Comparison of ENCODE assay signal across 30 cellular contexts in the genomic region with DNA sequence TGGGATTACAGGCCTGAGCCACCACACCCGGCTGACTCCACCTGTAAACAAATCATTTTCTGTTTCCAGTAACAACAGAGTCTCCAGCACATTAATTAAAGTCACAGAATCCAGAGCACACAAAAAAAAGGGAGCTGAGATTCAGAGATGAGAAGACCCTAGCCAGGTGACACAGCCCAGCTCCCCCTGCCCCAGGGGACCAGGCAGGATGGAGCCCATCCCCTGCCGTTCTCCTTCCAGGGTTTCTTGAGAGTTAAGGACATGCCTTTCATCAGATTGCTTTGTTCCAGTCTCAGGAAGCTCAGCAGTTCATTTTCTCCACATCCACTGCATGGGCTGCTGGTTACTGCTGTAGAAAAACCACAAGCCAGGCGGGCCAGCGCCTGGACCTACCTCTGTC.
A peak's percentile ranks its signal among the peaks of the same experiment; 100 is the strongest.
DNase-seq lines count a peak whose midpoint lies in the region; ATAC-seq and TF ChIP-seq lines count a peak whose summit lies in the region.
"Had no signal": no experiment of that assay in that cellular context is flagged by ENCODE, and none has a peak within 500 bp of the region (broad histone marks: within the 10 kb centered on the region; RNA-seq: fewer than 3 reads in every experiment).

No MANE protein-coding gene starts in this region.

- peak; percentile 48 for DNase-seq in DMS153 treated with DMSO at 0.1 percent for 48 hours (lab: John Stamatoyannopoulos, UW; ENCODE audit: unreplicated experiment)
- DNase-seq in NCI-H1417 (lab: John Stamatoyannopoulos, UW) = peak; percentile 49 to 85 (median 78)
- peak; percentile 50 for DNase-seq in NCI-H345 (lab: John Stamatoyannopoulos, UW)
- DNase-seq in endodermal cell = peak; percentile 58
- DNase-seq in activated CD8-positive, alpha-beta memory T cell treated with anti-CD3 and anti-CD28 coated beads for 24 hours = no peak
- no peak for DNase-seq in cerebellum (ENCODE audit: low spot score)
- no peak for DNase-seq in right lobe of liver
- DNase-seq: activated CD4-positive, alpha-beta T cell treated with anti-CD3 and anti-CD28 coated beads for 48 hours; activated CD8-positive, alpha-beta memory T cell treated with anti-CD3 and anti-CD28 coated beads, Interleukin-2, amount 10 ng/mL, durations not matched to agents 7 days and 5 days; activated naive CD4-positive, alpha-beta T cell treated with Interleukin-2 at 50 U/mL for 16 hours; activated T-cell treated with anti-CD3 and anti-CD28 coated beads, Interleukin-2, amount 50 U/mL, for 72 hours; brain microvascular endothelial cell; GF-D8; hippocampal formation; immature natural killer cell; Karpas-422; mesenchymal stem cell; naive thymus-derived CD8-positive, alpha-beta T cell; pancreas; RPMI8226; stimulated activated CD4-positive, alpha-beta T cell treated with anti-CD3 and anti-CD28 coated beads, Interleukin-4, amount 100 ng/mL, for 24 hours; stimulated activated naive B cell treated with anti-CD40 and anti-IgM and Interleukin-4, amounts not matched to agents 10 μg/mL and 1 μg/mL and 100 μg/mL, for 72 hours; T-helper 17 cell had no signal

- H3K27me3 Mint-ChIP-seq in endodermal cell (ENCODE audit: insufficient read depth) = peaks cover 21% of the 10 kb centered on the region

- H3K9me3 Mint-ChIP-seq in endodermal cell = peaks cover 8% of the 10 kb centered on the region
- H3K9me3 Mint-ChIP-seq: activated T-cell treated with anti-CD3 and anti-CD28 coated beads, Interleukin-2, amount 50 U/mL, for 72 hours; immature natural killer cell; naive thymus-derived CD8-positive, alpha-beta T cell had no signal

- no peak for TF ChIP-seq CTCF in endodermal cell (conservative IDR thresholded peaks at IDR 0.05)
- TF ChIP-seq CTCF in right lobe of liver (IDR thresholded peaks at IDR 0.05) = no peak

- H3K27ac ChIP-seq in endodermal cell (ENCODE audit: low read depth, low read length) (no peak overlapping the region), right lobe of liver (no peak overlapping the region)
- H3K27ac ChIP-seq: brain microvascular endothelial cell, gastroesophageal sphincter, HL-60, right atrium auricular region, suprapubic skin, vagina had no signal

- H3K27me3 ChIP-seq in endodermal cell (ENCODE audit: control insufficient read depth, insufficient read depth, low read length, poor library complexity, severe bottlenecking) (no peaks in the 10 kb centered on the region), right lobe of liver (peaks cover 0 to 6% of the 10 kb centered on the region in 2 donors)
- H3K27me3 ChIP-seq: brain microvascular endothelial cell, right atrium auricular region, suprapubic skin, vagina had no signal

- H3K9ac ChIP-seq in endodermal cell (ENCODE audit: extremely low read depth, low read length, poor library complexity, severe bottlenecking) = no peak overlapping the region

- H3K9me3 ChIP-seq in endodermal cell (ENCODE audit: control insufficient read depth, low read length) (no peaks in the 10 kb centered on the region), right lobe of liver (no peaks in the 10 kb centered on the region)
- H3K9me3 ChIP-seq: gastroesophageal sphincter, pancreas, suprapubic skin, vagina had no signal

- no peaks in the 10 kb centered on the region for H3K36me3 Mint-ChIP-seq in endodermal cell (ENCODE audit: low read depth)
- H3K36me3 Mint-ChIP-seq: activated CD8-positive, alpha-beta memory T cell treated with anti-CD3 and anti-CD28 coated beads, Interleukin-2, amount 10 ng/mL, durations not matched to agents 7 days and 5 days; CD14-positive monocyte; immature natural killer cell; naive thymus-derived CD8-positive, alpha-beta T cell; stimulated activated naive B cell treated with anti-CD40 and anti-IgM and Interleukin-4, amounts not matched to agents 10 μg/mL and 1 μg/mL and 100 μg/mL, for 72 hours had no signal

- WGBS in endodermal cell (ENCODE audit: insufficient coverage in 1 of 2, insufficient read length in 1 of 2), 2 experiments = 68 to 89% methylated on average over 2 to 4 of the region's 4 CpGs
- WGBS in right lobe of liver (ENCODE audit: insufficient coverage, low coverage, low lambda C conversion rate, missing lambda C conversion rate) = 18% methylated on average over 2 of the region's 4 CpGs

- H3K4me3 ChIP-seq in endodermal cell (ENCODE audit: low read length) (no peak overlapping the region), right lobe of liver (no peak overlapping the region)
- H3K4me3 ChIP-seq: gastroesophageal sphincter, pancreas, right atrium auricular region, suprapubic skin, vagina had no signal

- H3K4me1 ChIP-seq in endodermal cell (ENCODE audit: control insufficient read depth, insufficient read depth, low read length) = no peaks in the 10 kb centered on the region
- no peaks in the 10 kb centered on the region for H3K4me1 ChIP-seq in right lobe of liver
- H3K4me1 ChIP-seq: gastroesophageal sphincter, pancreas, right atrium auricular region, suprapubic skin had no signal

- intact Hi-C loops in right lobe of liver (cut with DNase I) = no loop called here

- H3K27ac Mint-ChIP-seq in endodermal cell = no peak overlapping the region
- H3K27ac Mint-ChIP-seq: activated CD8-positive, alpha-beta memory T cell treated with anti-CD3 and anti-CD28 coated beads, Interleukin-2, amount 10 ng/mL, durations not matched to agents 7 days and 5 days; activated T-cell treated with anti-CD3 and anti-CD28 coated beads, Interleukin-2, amount 50 U/mL, for 72 hours; CD14-positive monocyte; immature natural killer cell; naive thymus-derived CD8-positive, alpha-beta T cell; stimulated activated naive B cell treated with anti-CD40 and anti-IgM and Interleukin-4, amounts not matched to agents 10 μg/mL and 1 μg/mL and 100 μg/mL, for 72 hours; T-helper 17 cell had no signal

- no peak for TF ChIP-seq POLR2A in right lobe of liver (IDR thresholded peaks at IDR 0.05)

- H3K4me3 Mint-ChIP-seq in endodermal cell = no peak overlapping the region
- H3K4me3 Mint-ChIP-seq: activated CD8-positive, alpha-beta memory T cell treated with anti-CD3 and anti-CD28 coated beads, Interleukin-2, amount 10 ng/mL, durations not matched to agents 7 days and 5 days; activated T-cell treated with anti-CD3 and anti-CD28 coated beads, Interleukin-2, amount 50 U/mL, for 72 hours; CD14-positive monocyte; immature natural killer cell; naive thymus-derived CD8-positive, alpha-beta T cell; stimulated activated naive B cell treated with anti-CD40 and anti-IgM and Interleukin-4, amounts not matched to agents 10 μg/mL and 1 μg/mL and 100 μg/mL, for 72 hours; T-helper 17 cell had no signal

- ATAC-seq in right lobe of liver = no peak
- ATAC-seq: activated CD8-positive, alpha-beta memory T cell treated with anti-CD3 and anti-CD28 coated beads, Interleukin-2, amount 10 ng/mL, durations not matched to agents 7 days and 5 days; activated T-cell treated with anti-CD3 and anti-CD28 coated beads, Interleukin-2, amount 50 U/mL, for 72 hours; gastroesophageal sphincter; left lobe of liver; naive thymus-derived CD8-positive, alpha-beta T cell; stimulated activated naive B cell treated with anti-CD40 and anti-IgM and Interleukin-4, amounts not matched to agents 10 μg/mL and 1 μg/mL and 100 μg/mL, for 72 hours; T-helper 17 cell had no signal

- H3K4me1 Mint-ChIP-seq in endodermal cell = peaks cover 6% of the 10 kb centered on the region
- H3K4me1 Mint-ChIP-seq: activated CD8-positive, alpha-beta memory T cell treated with anti-CD3 and anti-CD28 coated beads, Interleukin-2, amount 10 ng/mL, durations not matched to agents 7 days and 5 days; CD14-positive monocyte; immature natural killer cell; naive thymus-derived CD8-positive, alpha-beta T cell; stimulated activated naive B cell treated with anti-CD40 and anti-IgM and Interleukin-4, amounts not matched to agents 10 μg/mL and 1 μg/mL and 100 μg/mL, for 72 hours; T-helper 17 cell had no signal

- H3K36me3 ChIP-seq in endodermal cell (ENCODE audit: control insufficient read depth, insufficient read depth, low read length) = no peaks in the 10 kb centered on the region
- no peaks in the 10 kb centered on the region for H3K36me3 ChIP-seq in right lobe of liver
- H3K36me3 ChIP-seq: brain microvascular endothelial cell, gastroesophageal sphincter, pancreas, right atrium auricular region, suprapubic skin, vagina had no signal

Comparison
In these comparisons a context has a peak if more than half of its experiments do, and no peak if none do; other contexts are left out.
1. DNase-seq: peak in DMS153 treated with DMSO at 0.1 percent for 48 hours (single experiment), NCI-H1417 (3 of 3), NCI-H345 (single experiment) and endodermal cell (single experiment); none in activated CD8-positive, alpha-beta memory T cell treated with anti-CD3 and anti-CD28 coated beads for 24 hours (single experiment), cerebellum (single experiment) and right lobe of liver (0 of 3).